Comparison of ENCODE assay signal across 28 cellular contexts in the genomic region with DNA sequence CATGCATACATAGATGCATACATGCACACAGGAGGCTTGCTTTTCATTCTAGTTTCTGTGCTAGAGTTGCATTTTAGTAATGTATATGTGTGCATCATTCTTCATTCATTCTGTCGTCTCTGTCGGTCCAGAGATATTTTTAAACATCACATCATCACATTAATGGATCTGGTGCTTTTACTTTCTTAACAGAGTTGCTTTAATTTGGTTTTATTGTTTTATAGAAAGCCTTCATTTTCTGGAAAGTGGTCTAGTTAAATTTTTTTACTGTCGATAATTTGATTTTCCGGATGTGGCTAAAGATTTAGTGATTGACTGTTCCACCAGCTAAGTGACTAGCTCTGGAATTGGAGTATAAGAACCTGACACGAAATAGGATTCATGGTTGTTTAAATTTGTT.
"Had no signal": no experiment of that assay in that cellular context is flagged by ENCODE, and none has a peak within 500 bp of the region (broad histone marks: within the 10 kb centered on the region; RNA-seq: fewer than 3 reads in every experiment).

No MANE protein-coding gene starts in this region.

- H3K9me3 Mint-ChIP-seq: natural killer cell; stimulated activated naive B cell treated with anti-CD40 and anti-IgM and Interleukin-4, amounts not matched to agents 10 μg/mL and 1 μg/mL and 100 μg/mL, for 72 hours; stimulated activated naive CD8-positive, alpha-beta T cell treated with anti-CD3 and anti-CD28 coated beads, Interleukin-15, Interleukin-2, amounts not matched to agents 100 ng/mL and 50 ng/mL, for 24 hours had no signal

- H3K4me3 Mint-ChIP-seq: natural killer cell; nephron progenitor cell; neural crest cell; stimulated activated effector memory CD8-positive, alpha-beta T cell treated with anti-CD3 and anti-CD28 coated beads, Interleukin-12 subunit alpha, Interleukin-12 subunit beta, amount 100 ng/mL, for 72 hours; stimulated activated naive B cell treated with anti-CD40 and anti-IgM and Interleukin-4, amounts not matched to agents 10 μg/mL and 1 μg/mL and 100 μg/mL, for 72 hours; stimulated activated naive CD8-positive, alpha-beta T cell treated with anti-CD3 and anti-CD28 coated beads, Interleukin-15, Interleukin-2, amounts not matched to agents 100 ng/mL and 50 ng/mL, for 24 hours had no signal

- ATAC-seq: natural killer cell; psoas muscle; right cardiac atrium; right lobe of liver; stimulated activated effector memory CD8-positive, alpha-beta T cell treated with anti-CD3 and anti-CD28 coated beads, Interleukin-12 subunit alpha, Interleukin-12 subunit beta, amount 100 ng/mL, for 72 hours; stimulated activated naive B cell treated with anti-CD40 and anti-IgM and Interleukin-4, amounts not matched to agents 10 μg/mL and 1 μg/mL and 100 μg/mL, for 72 hours had no signal

- H3K27ac ChIP-seq: ovary, parathyroid adenoma, psoas muscle, right lobe of liver, sigmoid colon, stomach, thoracic aorta, thyroid gland, tibial nerve, upper lobe of left lung, vagina had no signal

- FAIRE-seq: urothelium cell line had no signal

- H3K4me3 ChIP-seq: ovary, psoas muscle, right lobe of liver, sigmoid colon, stomach, thoracic aorta, thyroid gland, tibial nerve, upper lobe of left lung, vagina had no signal

- H3K9ac ChIP-seq: parathyroid adenoma had no signal

- H3K27ac Mint-ChIP-seq: natural killer cell; nephron progenitor cell; progenitor cell of endocrine pancreas; stimulated activated effector memory CD8-positive, alpha-beta T cell treated with anti-CD3 and anti-CD28 coated beads, Interleukin-12 subunit alpha, Interleukin-12 subunit beta, amount 100 ng/mL, for 72 hours; stimulated activated naive B cell treated with anti-CD40 and anti-IgM and Interleukin-4, amounts not matched to agents 10 μg/mL and 1 μg/mL and 100 μg/mL, for 72 hours; stimulated activated naive CD8-positive, alpha-beta T cell treated with anti-CD3 and anti-CD28 coated beads, Interleukin-15, Interleukin-2, amounts not matched to agents 100 ng/mL and 50 ng/mL, for 24 hours had no signal

- H3K36me3 ChIP-seq: ovary, thoracic aorta had no signal

- H2AFZ ChIP-seq: parathyroid adenoma had no signal

- H3K9me3 ChIP-seq: right lobe of liver, sigmoid colon, thyroid gland, upper lobe of left lung, vagina had no signal

- H3K4me1 ChIP-seq: parathyroid adenoma, thyroid gland, vagina had no signal

- H3K27me3 ChIP-seq: ovary, right lobe of liver, sigmoid colon, stomach, thyroid gland, tibial nerve, upper lobe of left lung, vagina had no signal

- H3K4me1 Mint-ChIP-seq: nephron progenitor cell had no signal

- DNase-seq: natural killer cell; nephron progenitor cell; occipital lobe; ovary; posterior cingulate gyrus; psoas muscle; right cardiac atrium; right lobe of liver; sigmoid colon; small intestine; stimulated activated CD4-positive, alpha-beta T cell treated with anti-CD3 and anti-CD28 coated beads, Interleukin-15, amount 100 ng/mL, for 24 hours; stimulated activated CD4-positive, alpha-beta T cell treated with anti-CD3 and anti-CD28 coated beads, Interleukin-2, amount 100 ng/mL, for 24 hours; stimulated activated CD4-positive, alpha-beta T cell treated with anti-CD3 and anti-CD28 coated beads, Interleukin-2, amount 100 ng/mL, for 48 hours; stimulated activated CD4-positive, alpha-beta T cell treated with anti-CD3 and anti-CD28 coated beads, Interleukin-4, amount 100 ng/mL, for 24 hours; stimulated activated naive B cell treated with anti-CD40 and anti-IgM and Interleukin-4, amounts not matched to agents 10 μg/mL and 1 μg/mL and 100 μg/mL, for 72 hours; stimulated activated naive CD4-positive, alpha-beta T cell treated with Interleukin-2 at 50 U/mL for 16 hours; stomach; thyroid gland; upper lobe of left lung had no signal

- H3K27me3 Mint-ChIP-seq: progenitor cell of endocrine pancreas; stimulated activated naive B cell treated with anti-CD40 and anti-IgM and Interleukin-4, amounts not matched to agents 10 μg/mL and 1 μg/mL and 100 μg/mL, for 72 hours; stimulated activated naive CD8-positive, alpha-beta T cell treated with anti-CD3 and anti-CD28 coated beads, Interleukin-15, Interleukin-2, amounts not matched to agents 100 ng/mL and 50 ng/mL, for 24 hours had no signal
